8 cellular contexts compared by ENCODE assay signal in genomic region chr5:141636413-141637265, GRCh38. TPM values are rescaled to one million over a fixed set of nuclear protein-coding genes. Genes with fewer than 3 reads are reported as not detected.
DNase-seq lines count a peak whose midpoint lies in the region; ATAC-seq, FAIRE-seq and TF ChIP-seq lines count a peak whose summit lies in the region.

TSS of gene HDAC3 (minus strand) at chr5:141636849. CDS start at chr5:141636790, 59 bp downstream.
TSS of gene RELL2 (plus strand) at chr5:141636997. CDS start at chr5:141638226, 1,229 bp downstream.

- H3K27me3 ChIP-seq in GM06990 (replicated peaks; ENCODE audit: control insufficient read depth, insufficient read depth, low read length) (no peaks in the 10 kb centered on the region), pancreas (no peaks in the 10 kb centered on the region), tibial artery (peaks cover 0 to 5% of the 10 kb centered on the region in 2 donors)

- intact Hi-C loops in Right ventricle myocardium inferior (cut with DNase I), result loop anchor here (1.0 kb wide), 1 partner anchor 17 kb away; no protein-coding TSS in a partner anchor
- intact Hi-C loops in pancreas (cut with DNase I), result no loop called here
- intact Hi-C loops in tibial artery (cut with DNase I; ENCODE audit: low total_unique reads), result no loop called here

- peak within 1 kb of the TSS; percentile 80 to 93 for H3K27ac Mint-ChIP-seq in activated naive CD4-positive, alpha-beta T cell treated with anti-CD3 and anti-CD28 coated beads, Interleukin-2, amount 50 U/mL, for 72 hours

- peaks cover 6% of the 10 kb centered on the region for H3K4me1 ChIP-seq in HEK293 (ENCODE audit: control insufficient read depth, insufficient read depth, low read length)
- peaks cover 8 to 17% (median 9%) of the 10 kb centered on the region in 3 donors for H3K4me1 ChIP-seq in pancreas
- H3K4me1 ChIP-seq in tibial artery, result peaks cover 0 to 40% (median 29%) of the 10 kb centered on the region in 4 donors

- POLR2A ChIA-PET in HEK293 (lab: Yijun Ruan, JAX), result interaction anchor here (0.6 to 2.7 kb wide), 27 partner anchors 9 to 913 kb away, joined by 3 to 42 read pairs (median 4); partner anchors contain the start of genes DELE1, DIAPH1, FCHSD1 and RNF14

- CTCF ChIA-PET in HEK293 (lab: Yijun Ruan, JAX), result interaction anchor here (0.7 to 12.5 kb wide), 10 partner anchors 14 to 561 kb away, joined by 3 to 125 read pairs (median 4); partner anchors contain the start of gene DIAPH1

- H3K27ac ChIP-seq in HEK293 (ENCODE audit: extremely low read depth, low read depth, low read length), result peak within 1 kb of the TSS; percentile 63; the same call in 1 of the 2 replicates
- H3K27ac ChIP-seq in pancreas, result peak within 1 kb of the TSS in 3 of 4 donors; percentile 5 to 56 (median 50)
- peak within 1 kb of the TSS; percentile 77 to 83 for H3K27ac ChIP-seq in tibial artery

- H3K36me3 Mint-ChIP-seq in activated naive CD4-positive, alpha-beta T cell treated with anti-CD3 and anti-CD28 coated beads, Interleukin-2, amount 50 U/mL, for 72 hours, result peaks cover 16 to 19% of the 10 kb centered on the region in 2 donors

- H3K9me3 ChIP-seq in HEK293 (ENCODE audit: control insufficient read depth, insufficient read depth, low read depth, low read length), result no peaks in the 10 kb centered on the region
- H3K9me3 ChIP-seq in pancreas, result no peaks in the 10 kb centered on the region
- H3K9me3 ChIP-seq in tibial artery, result no peaks in the 10 kb centered on the region

- H3K4me3 ChIP-seq in GM06990 (replicated peaks; ENCODE audit: low read depth, low read length) (peak within 1 kb of the TSS; percentile 91), HEK293 (ENCODE audit: low read depth, low read length) (peak within 1 kb of the TSS; percentile 97), pancreas (peak within 1 kb of the TSS; percentile 53 to 90 (median 66)), tibial artery (peak within 1 kb of the TSS; percentile 84 to 93)

- peak; percentile 94 for DNase-seq in GM06990 (ENCODE audit: extremely low read depth, insufficient read length)
- DNase-seq in MV-4-11 (lab: John Stamatoyannopoulos, UW), result peak; percentile 83
- peak; percentile 74 for DNase-seq in SKM-1 treated with dmso at 0.1 percent for 144 hours (lab: John Stamatoyannopoulos, UW; ENCODE audit: unreplicated experiment)
- peak; percentile 94 to 98 for DNase-seq in activated naive CD4-positive, alpha-beta T cell treated with anti-CD3 and anti-CD28 coated beads, Interleukin-2, amount 50 U/mL, for 72 hours (ENCODE audit: low spot score in 2 of 2)
- DNase-seq in Right ventricle myocardium inferior (ENCODE audit: missing footprints), result peak; percentile 96
- peak; percentile 91 to 99 (median 96) for DNase-seq in pancreas
- DNase-seq in tibial artery, result peak; percentile 91 to 96

- no peaks in the 10 kb centered on the region for H3K9me3 Mint-ChIP-seq in activated naive CD4-positive, alpha-beta T cell treated with anti-CD3 and anti-CD28 coated beads, Interleukin-2, amount 50 U/mL, for 72 hours

- no peak for FAIRE-seq in pancreas (lab: Jason Lieb, UNC)

- TF ChIP-seq CTCF in GM06990 (IDR thresholded peaks at IDR 0.05; ENCODE audit: insufficient read depth, low read length, poor library complexity, severe bottlenecking) (no peak), HEK293 (tag by site-specific recombination; IDR thresholded peaks at IDR 0.05) (no peak), pancreas (IDR thresholded peaks at IDR 0.05) (no peak), tibial artery (IDR thresholded peaks at IDR 0.05) (no peak)

- 0% methylated on average over 66 of the region's 66 CpGs for WGBS in pancreas, 2 donors

- ATAC-seq in activated naive CD4-positive, alpha-beta T cell treated with anti-CD3 and anti-CD28 coated beads, Interleukin-2, amount 50 U/mL, for 72 hours, result peak; percentile 88 to 93
- peak; percentile 98 for ATAC-seq in Right ventricle myocardium inferior
- peak; percentile 96 to 98 (median 97) for ATAC-seq in pancreas

- H3K36me3 ChIP-seq in GM06990 (ENCODE audit: control insufficient read depth, insufficient read depth, low read length), result peaks cover 3% of the 10 kb centered on the region
- peaks cover 20 to 39% of the 10 kb centered on the region in 2 experiments for H3K36me3 ChIP-seq in HEK293 (ENCODE audit: control insufficient read depth in 2 of 2, insufficient read depth in 1 of 2, low read length in 2 of 2)
- H3K36me3 ChIP-seq in pancreas, result no peaks in the 10 kb centered on the region
- peaks cover 0 to 13% (median 7%) of the 10 kb centered on the region in 3 donors for H3K36me3 ChIP-seq in tibial artery

TF ChIP-seq in HEK293, 187 proteins besides CTCF, POLR2A, EP300 and RAD21 (continues in another document):
- TF ChIP-seq KLF7 (tag by site-specific recombination; IDR thresholded peaks at IDR 0.05; ENCODE audit: borderline replicate concordance), result no peak
- peak; percentile 35; the same call in 1 of the 2 replicates for TF ChIP-seq FEZF1 (tag by site-specific recombination; IDR thresholded peaks at IDR 0.05)
- TF ChIP-seq ZNF19 (tag by site-specific recombination; IDR thresholded peaks at IDR 0.05; ENCODE audit: low read depth), result no peak
- TF ChIP-seq PATZ1 (tag by site-specific recombination; IDR thresholded peaks at IDR 0.05), result peak; percentile 52
- TF ChIP-seq ZNF302 (tag by site-specific recombination; IDR thresholded peaks at IDR 0.05; ENCODE audit: low read depth), result no peak
- TF ChIP-seq INSM2 (tag by site-specific recombination; IDR thresholded peaks at IDR 0.05), result 0 out of 2 replicates have a peak, but pooled peaks have one; percentile 15
- TF ChIP-seq MZF1 (tag by site-specific recombination; IDR thresholded peaks at IDR 0.05; ENCODE audit: borderline replicate concordance), result peak; percentile 40; the same call in 1 of the 2 replicates
- TF ChIP-seq REPIN1 (tag by site-specific recombination; IDR thresholded peaks at IDR 0.05; ENCODE audit: low read depth), result 0 out of 2 replicates have a peak, but pooled peaks have one; percentile 50

RNA-seq across cellular contexts. Expression of gene HDAC3, which starts in this region (rescaled TPM):
- total RNA-seq in activated naive CD4-positive, alpha-beta T cell treated with anti-CD3 and anti-CD28 coated beads, Interleukin-2, amount 50 U/mL, for 72 hours, result 100 to 1,000 TPM in 1 of 2 donors, 10 to 100 TPM in 1; 70.7 to 110 TPM
- total RNA-seq in Right ventricle myocardium inferior (29.9 TPM), pancreas (10 to 100 TPM; 17.8 to 28.5 (median 26.0) TPM)
- polyA plus RNA-seq in pancreas, result 10 to 100 TPM; 30.5 to 68.9 TPM

RNA-seq across cellular contexts. Expression of gene RELL2, which starts in this region (rescaled TPM):
- 10 to 100 TPM; 22.2 to 34.2 TPM for total RNA-seq in activated naive CD4-positive, alpha-beta T cell treated with anti-CD3 and anti-CD28 coated beads, Interleukin-2, amount 50 U/mL, for 72 hours
- total RNA-seq in Right ventricle myocardium inferior (0.78 TPM), pancreas (1 to 10 TPM in 3 of 6 donors, under 1 TPM in 3; 0.67 to 2.2 (median 1.1) TPM)
- 1 to 10 TPM; 7.1 to 9.0 TPM for polyA plus RNA-seq in pancreas

Comparison
In these comparisons a context has a peak if more than half of its experiments do, and no peak if none do; other contexts are left out.
1. Peak in every context shown above with its lines: DNase-seq, ATAC-seq, H3K4me3 ChIP-seq and H3K27ac ChIP-seq.
2. RNA of gene RELL2 (total RNA-seq): 22.2 to 34.2 TPM in activated naive CD4-positive, alpha-beta T cell treated with anti-CD3 and anti-CD28 coated beads, Interleukin-2, amount 50 U/mL, for 72 hours; 0.67 to 2.2 TPM in pancreas and 0.78 TPM in Right ventricle myocardium inferior (single experiment); every median in the first group is over 4 times any median in the second.